12 cellular contexts compared by ENCODE assay signal in genomic region chr1:156386134-156386901, GRCh38. TPM values are rescaled to one million over a fixed set of nuclear protein-coding genes. Genes with fewer than 3 reads are reported as not detected.
DNase-seq lines count a peak whose midpoint lies in the region; ATAC-seq and TF ChIP-seq lines count a peak whose summit lies in the region.
"Had no signal": no experiment of that assay in that cellular context is flagged by ENCODE, and none has a peak within 500 bp of the region (broad histone marks: within the 10 kb centered on the region; RNA-seq: fewer than 3 reads in every experiment).

No MANE protein-coding gene starts in this region.

- 0 out of 2 replicates have a peak overlapping the region, but pooled peaks have one; percentile 5 for H3K9ac ChIP-seq in OCI-LY3 (ENCODE audit: low read length)

- no peaks in the 10 kb centered on the region for H3K9me3 Mint-ChIP-seq in stimulated activated memory B cell treated with anti-CD40 and anti-IgM and Interleukin-4, amounts not matched to agents 10 μg/mL and 1 μg/mL and 100 μg/mL, for 72 hours
- H3K9me3 Mint-ChIP-seq: CD4-positive, alpha-beta T cell had no signal

- H3K4me2 ChIP-seq in OCI-LY3 (ENCODE audit: low read length), result peak overlapping the region; percentile 49

- H3K27ac ChIP-seq in OCI-LY3 (ENCODE audit: low read length) (no peak overlapping the region), caudate nucleus (ENCODE audit: low read depth, low read length) (peak overlapping the region; percentile 95), layer of hippocampus (ENCODE audit: low read depth, low read length) (peak overlapping the region; percentile 95), temporal lobe (ENCODE audit: low read depth, low read length) (peak overlapping the region; percentile 92)

- no peak overlapping the region for H3K4me3 ChIP-seq in OCI-LY3 (ENCODE audit: low read length)
- H3K4me3 ChIP-seq in MG63, result no peak overlapping the region

- peaks cover 9% of the 10 kb centered on the region; the same call in 1 of the 2 replicates for H3K4me1 ChIP-seq in OCI-LY3 (ENCODE audit: low read length)

- H3K27ac Mint-ChIP-seq in stimulated activated memory B cell treated with anti-CD40 and anti-IgM and Interleukin-4, amounts not matched to agents 10 μg/mL and 1 μg/mL and 100 μg/mL, for 72 hours, result no peak overlapping the region
- H3K27ac Mint-ChIP-seq: CD4-positive, alpha-beta T cell had no signal

- H3K36me3 Mint-ChIP-seq in stimulated activated memory B cell treated with anti-CD40 and anti-IgM and Interleukin-4, amounts not matched to agents 10 μg/mL and 1 μg/mL and 100 μg/mL, for 72 hours, result no peaks in the 10 kb centered on the region

- peaks cover 8% of the 10 kb centered on the region for H3K4me1 Mint-ChIP-seq in stimulated activated memory B cell treated with anti-CD40 and anti-IgM and Interleukin-4, amounts not matched to agents 10 μg/mL and 1 μg/mL and 100 μg/mL, for 72 hours

- no peaks in the 10 kb centered on the region for H3K36me3 ChIP-seq in OCI-LY3 (replicated peaks; ENCODE audit: low read depth, low read length)
- H3K36me3 ChIP-seq in MG63, result no peaks in the 10 kb centered on the region

- TF ChIP-seq CTCF in OCI-LY3 (IDR thresholded peaks at IDR 0.05; ENCODE audit: low read depth, low read length), result no peak

- no peaks in the 10 kb centered on the region for H3K27me3 ChIP-seq in OCI-LY3 (ENCODE audit: low read depth, low read length)
- H3K27me3 ChIP-seq in layer of hippocampus (ENCODE audit: control insufficient read depth, insufficient read depth, low read length), result no peaks in the 10 kb centered on the region
- H3K27me3 ChIP-seq in MG63, result no peaks in the 10 kb centered on the region

- H3K27me3 Mint-ChIP-seq in stimulated activated memory B cell treated with anti-CD40 and anti-IgM and Interleukin-4, amounts not matched to agents 10 μg/mL and 1 μg/mL and 100 μg/mL, for 72 hours, result peaks cover 53% of the 10 kb centered on the region

- no peak for DNase-seq in caudate nucleus (lab: John Stamatoyannopoulos, UW)
- no peak for DNase-seq in MG63
- no peak for DNase-seq in GF-D8 (lab: John Stamatoyannopoulos, UW)
- DNase-seq: GOT3, NCI-H524 treated with DMSO at 0.1 percent for 48 hours had no signal

- peak overlapping the region; percentile 92 for H2AFZ ChIP-seq in OCI-LY3 (ENCODE audit: low read depth, low read length)

- no peak for ATAC-seq in stimulated activated memory B cell treated with anti-CD40 and anti-IgM and Interleukin-4, amounts not matched to agents 10 μg/mL and 1 μg/mL and 100 μg/mL, for 72 hours

- H4K20me1 ChIP-seq in OCI-LY3 (ENCODE audit: insufficient read depth, low read length), result no peaks in the 10 kb centered on the region

- H3K9me3 ChIP-seq in OCI-LY3 (ENCODE audit: insufficient read depth, low read length) (no peaks in the 10 kb centered on the region), MG63 (no peaks in the 10 kb centered on the region)

- H3K79me2 ChIP-seq in OCI-LY3 (ENCODE audit: low read length), result no peaks in the 10 kb centered on the region

- H3K4me3 Mint-ChIP-seq in stimulated activated memory B cell treated with anti-CD40 and anti-IgM and Interleukin-4, amounts not matched to agents 10 μg/mL and 1 μg/mL and 100 μg/mL, for 72 hours, result no peak overlapping the region
- H3K4me3 Mint-ChIP-seq: CD4-positive, alpha-beta T cell had no signal

RNA-seq across cellular contexts. Expression of gene RHBG, which starts 17.3 kb away (rescaled TPM):
- total RNA-seq in temporal lobe, result not detected
- total RNA-seq in MG63 (2014; rRNA removed; shearing (Covaris generic); ENCODE audit: low replicate concordance), result not detected in 2 replicates
- total RNA-seq: CD4-positive, alpha-beta T cell; MCF 10A; RPMI7951 had no signal

RNA-seq across cellular contexts. Expression of gene TSACC, which starts 48.0 kb away (rescaled TPM):
- not detected for total RNA-seq in temporal lobe
- total RNA-seq in MG63 (2014; rRNA removed; shearing (Covaris generic); ENCODE audit: low replicate concordance), result 1.3 TPM in 1 of 2 replicates, not detected in the other
- total RNA-seq: CD4-positive, alpha-beta T cell; RPMI7951 had no signal

RNA-seq across cellular contexts. Expression of gene CCT3, which starts 48.2 kb away (rescaled TPM):
- total RNA-seq in temporal lobe, result 267 TPM
- 1,070 and 1,240 TPM in 2 replicates for total RNA-seq in MG63 (2014; rRNA removed; shearing (Covaris generic); ENCODE audit: low replicate concordance)
